ENCODE assay signal across 38 cellular contexts in genomic region chr4:70382691-70383181, GRCh38. TPM values are rescaled to one million over a fixed set of nuclear protein-coding genes. Genes with fewer than 3 reads are reported as not detected.
"Had no signal": no experiment of that assay in that cellular context is flagged by ENCODE, and none has a peak within 500 bp of the region (broad histone marks: within the 10 kb centered on the region; RNA-seq: fewer than 3 reads in every experiment).

SMR3B (plus strand) TSS chr4:70383131; CDS start chr4:70384511, 1,380 bp downstream.

- H3K27me3 ChIP-seq: adrenal gland, body of pancreas, brain microvascular endothelial cell, breast epithelium had no signal

- H3K4me1 ChIP-seq: adrenal gland, body of pancreas, breast epithelium had no signal

- H3K36me3 ChIP-seq: adrenal gland, brain microvascular endothelial cell, breast epithelium had no signal

- H3K27ac ChIP-seq: adrenal gland, body of pancreas, brain microvascular endothelial cell, breast epithelium, VCaP had no signal

- H3K4me3 ChIP-seq: adrenal gland, body of pancreas, breast epithelium had no signal

- FAIRE-seq: astrocyte, TTC549 had no signal

- H3K9me3 ChIP-seq: adrenal gland, body of pancreas, breast epithelium had no signal

- DNase-seq: activated B cell treated with CpG ODN at 0.5 μM for 24 hours; activated CD4-positive, alpha-beta memory T cell treated with anti-CD3 and anti-CD28 coated beads for 36 hours; activated CD4-positive, alpha-beta T cell treated with anti-CD3 and anti-CD28 coated beads for 4 hours; activated CD4-positive, alpha-beta T cell treated with anti-CD3 and anti-CD28 coated beads, Interleukin-2, amount 10 ng/mL, durations not matched to agents 24 days and 14 days; activated CD4-positive, alpha-beta T cell treated with anti-CD3 and anti-CD28 coated beads, Interleukin-2, amount 50 U/mL, for 1 hour; activated CD4-positive, alpha-beta T cell treated with anti-CD3 and anti-CD28 coated beads, Interleukin-2, amount 50 U/mL, for 4 hours; activated CD4-positive, CD25-positive, alpha-beta regulatory T cell treated with anti-CD3 and anti-CD28 coated beads, Interleukin-2, amount 50 U/mL, for 72 hours; activated CD8-positive, alpha-beta memory T cell treated with anti-CD3 and anti-CD28 coated beads, Interleukin-2, amount 50 U/mL, for 4 hours; activated CD8-positive, alpha-beta T cell treated with anti-CD3 and anti-CD28 coated beads for 36 hours; activated effector memory CD4-positive, alpha-beta T cell treated with anti-CD3 and anti-CD28 coated beads, Interleukin-2, amount 50 U/mL, for 16 hours; activated gamma-delta T cell treated with Interleukin-2 at 50 U/mL for 16 hours; activated naive CD4-positive, alpha-beta T cell; activated naive CD4-positive, alpha-beta T cell treated with anti-CD3 and anti-CD28 coated beads for 36 hours; activated naive CD4-positive, alpha-beta T cell treated with anti-CD3 and anti-CD28 coated beads, Interleukin-2, amount 50 U/mL, for 16 hours; activated naive CD8-positive, alpha-beta T cell treated with anti-CD3 and anti-CD28 coated beads for 36 hours; activated T-cell treated with anti-CD3 and anti-CD28 coated beads for 4 hours; activated T-cell treated with anti-CD3 and anti-CD28 coated beads, Interleukin-2, amount 50 U/mL, for 1 hour; activated T-cell treated with anti-CD3 and anti-CD28 coated beads, Interleukin-2, amount 50 U/mL, for 4 hours; activated T-cell treated with anti-CD3 and anti-CD28 coated beads, Interleukin-2, amount 50 U/mL, for 72 hours; adrenal gland; amniotic stem cell; aorta; body of pancreas; brain microvascular endothelial cell; central memory CD4-positive, alpha-beta T cell; T-helper 1 cell; T-helper 2 cell; T-helper 9 cell had no signal

RNA-seq across cellular contexts. Expression of gene SMR3B, which starts in this region (rescaled TPM):
- total RNA-seq: activated B cell treated with CpG ODN at 0.5 μM for 24 hours; activated CD4-positive, alpha-beta memory T cell treated with anti-CD3 and anti-CD28 coated beads for 36 hours; activated CD4-positive, alpha-beta T cell treated with anti-CD3 and anti-CD28 coated beads, Interleukin-2, amount 10 ng/mL, durations not matched to agents 24 days and 14 days; activated CD8-positive, alpha-beta memory T cell treated with anti-CD3 and anti-CD28 coated beads for 36 hours; activated CD8-positive, alpha-beta T cell treated with anti-CD3 and anti-CD28 coated beads for 36 hours; activated naive CD4-positive, alpha-beta T cell treated with anti-CD3 and anti-CD28 coated beads for 36 hours; activated naive CD4-positive, alpha-beta T cell treated with anti-CD3 and anti-CD28 coated beads, Interleukin-2, amount 50 U/mL, for 72 hours; activated naive CD8-positive, alpha-beta T cell treated with anti-CD3 and anti-CD28 coated beads for 36 hours; activated T-cell treated with anti-CD3 and anti-CD28 coated beads, Interleukin-2, amount 50 U/mL, for 4 hours; activated T-cell treated with anti-CD3 and anti-CD28 coated beads, Interleukin-2, amount 50 U/mL, for 72 hours; activated T-helper 1 cell treated with anti-CD3 and anti-CD28 coated beads, Interleukin-12 subunit alpha, Interleukin-12 subunit beta, Interleukin-2, Interleukin-4 antibody, amounts not matched to agents 30 ng/mL and 10 ng/mL and 1 ng/mL, durations not matched to agents 14 hours and 24 hours and 36 hours; activated T-helper 17 cell treated with anti-CD3 and anti-CD28 coated beads, Interleukin-2, amount 50 U/mL, for 72 hours; aorta; astrocyte; body of pancreas; breast epithelium; cardiac septum; cerebellum had no signal
- polyA plus RNA-seq: aorta had no signal
